14 cellular contexts compared by ENCODE assay signal in genomic region chr9:113479150-113479761, GRCh38.
DNase-seq lines count a peak whose midpoint lies in the region; TF ChIP-seq lines count a peak whose summit lies in the region.
"Had no signal": no experiment of that assay in that cellular context is flagged by ENCODE, and none has a peak within 500 bp of the region (broad histone marks: within the 10 kb centered on the region; RNA-seq: fewer than 3 reads in every experiment).

No MANE protein-coding gene starts in this region.

- DNase-seq in activated effector memory CD4-positive, alpha-beta T cell treated with Interleukin-2 at 50 U/mL for 16 hours: peak; percentile 15
- no peak for DNase-seq in activated effector memory CD4-positive, alpha-beta T cell treated with anti-CD3 and anti-CD28 coated beads, Interleukin-2, amount 50 U/mL, for 16 hours
- DNase-seq in RPMI8226 (peak; percentile 19), choroid plexus epithelial cell (ENCODE audit: low read depth) (peak; percentile 17), COR-L47 (lab: John Stamatoyannopoulos, UW) (no peak), DMS53 treated with DMSO at 0.1 percent for 48 hours (lab: John Stamatoyannopoulos, UW; ENCODE audit: unreplicated experiment) (no peak), T1000 (lab: John Stamatoyannopoulos, UW) (no peak)
- peak; percentile 62 for DNase-seq in stimulated activated CD8-positive, alpha-beta memory T cell treated with anti-CD3 and anti-CD28 coated beads, Interleukin-4, amount 100 ng/mL, for 48 hours
- DNase-seq: cerebellar nuclear complex, DMS79, left cardiac atrium, NCI-H187 treated with DMSO at 0.1 percent for 48 hours, NCI-H82 had no signal

- no peak for TF ChIP-seq CTCF in choroid plexus epithelial cell (conservative IDR thresholded peaks at IDR 0.05; ENCODE audit: low read depth, low read length)

- no peak overlapping the region for H3K4me3 ChIP-seq in choroid plexus epithelial cell (ENCODE audit: low read depth, low read length)
- H3K4me3 ChIP-seq: right lobe of liver had no signal

Comparison
In these comparisons a context has a peak if more than half of its experiments do, and no peak if none do; other contexts are left out.
1. DNase-seq: peak in activated effector memory CD4-positive, alpha-beta T cell treated with Interleukin-2 at 50 U/mL for 16 hours (single experiment), RPMI8226 (single experiment), choroid plexus epithelial cell (single experiment) and stimulated activated CD8-positive, alpha-beta memory T cell treated with anti-CD3 and anti-CD28 coated beads, Interleukin-4, amount 100 ng/mL, for 48 hours (single experiment); none in activated effector memory CD4-positive, alpha-beta T cell treated with anti-CD3 and anti-CD28 coated beads, Interleukin-2, amount 50 U/mL, for 16 hours (single experiment), COR-L47 (single experiment), DMS53 treated with DMSO at 0.1 percent for 48 hours (single experiment) and T1000 (single experiment).